Comparison of ENCODE assay signal across 8 cellular contexts in genomic region chr7:70648492-70648861, GRCh38.
DNase-seq lines count a peak whose midpoint lies in the region; ATAC-seq and TF ChIP-seq lines count a peak whose summit lies in the region.
"Not testable (repeated sequence)": the region's sequence is repeated elsewhere in the genome, so short reads cannot be mapped to it uniquely, and the experiment has no call there.

No MANE protein-coding gene starts in this region.

- POLR2A ChIA-PET in activated CD4-positive, alpha-beta memory T cell treated with anti-CD3 and anti-CD28 coated beads, Interleukin-2, amount 10 ng/mL, durations not matched to agents 7 days and 5 days (lab: Charles Lee): interaction anchor here (0.8 to 2.1 kb wide), 9 partner anchors 11 to 130 kb away, joined by 3 to 11 read pairs (median 5); no protein-coding TSS in a partner anchor

- not testable (repeated sequence) for H4K20me1 ChIP-seq in BLaER1; DND-41 (ENCODE audit: insufficient read depth, low read length)

- not testable (repeated sequence) for DNase-seq in DND-41; T-helper 17 cell; activated CD4-positive, alpha-beta memory T cell treated with anti-CD3 and anti-CD28 coated beads, Interleukin-2, amount 10 ng/mL, durations not matched to agents 7 days and 5 days; activated T-helper 1 cell treated with anti-CD3 and anti-CD28 coated beads, Interleukin-12 subunit alpha, Interleukin-12 subunit beta, Interleukin-2, Interleukin-4 antibody, amounts not matched to agents 30 ng/mL and 10 ng/mL and 1 ng/mL, durations not matched to agents 14 hours and 24 hours and 36 hours (ENCODE audit: low spot score); activated naive CD8-positive, alpha-beta T cell treated with anti-CD3 and anti-CD28 coated beads, Interleukin-2, amount 50 U/mL, for 24 hours; epithelial cell of prostate (ENCODE audit: low read depth, low spot score); neural crest cell (ENCODE audit: low read depth, low spot score)

- not testable (repeated sequence) for H3K36me3 ChIP-seq in BLaER1; DND-41 (ENCODE audit: insufficient read depth, low read length)

- not testable (repeated sequence) for ATAC-seq in DND-41 (ENCODE audit: insufficient read depth, low read depth); activated naive CD8-positive, alpha-beta T cell treated with anti-CD3 and anti-CD28 coated beads, Interleukin-2, amount 50 U/mL, for 24 hours
- ATAC-seq in T-helper 17 cell: peak; percentile 40

- H3K4me2 ChIP-seq in BLaER1: peak overlapping the region; percentile 52
- peak overlapping the region; percentile 37 for H3K4me2 ChIP-seq in DND-41 (ENCODE audit: insufficient read depth, low read length)

- TF ChIP-seq CTCF in DND-41 (IDR thresholded peaks at IDR 0.05; ENCODE audit: borderline replicate concordance, extremely low read depth, low read length, poor library complexity, severe bottlenecking); neural crest cell (conservative IDR thresholded peaks at IDR 0.05): not testable (repeated sequence)

- H3K36me3 Mint-ChIP-seq in T-helper 17 cell (ENCODE audit: low read depth); activated CD4-positive, alpha-beta memory T cell treated with anti-CD3 and anti-CD28 coated beads, Interleukin-2, amount 10 ng/mL, durations not matched to agents 7 days and 5 days (ENCODE audit: low read depth); activated T-helper 1 cell treated with anti-CD3 and anti-CD28 coated beads, Interleukin-12 subunit alpha, Interleukin-12 subunit beta, Interleukin-2, Interleukin-4 antibody, amounts not matched to agents 30 ng/mL and 10 ng/mL and 1 ng/mL, durations not matched to agents 14 hours and 24 hours and 36 hours (ENCODE audit: low read depth); activated naive CD8-positive, alpha-beta T cell treated with anti-CD3 and anti-CD28 coated beads, Interleukin-2, amount 50 U/mL, for 24 hours (ENCODE audit: low read depth); neural crest cell (ENCODE audit: low read depth): not testable (repeated sequence)

- not testable (repeated sequence) for H3K9ac ChIP-seq in BLaER1; DND-41 (ENCODE audit: low read depth, low read length)

- H3K27me3 ChIP-seq in BLaER1; DND-41 (ENCODE audit: insufficient read depth, low read length, poor library complexity): not testable (repeated sequence)

- H3K79me2 ChIP-seq in DND-41 (ENCODE audit: insufficient read depth, low read length): not testable (repeated sequence)

- not testable (repeated sequence) for H2AFZ ChIP-seq in DND-41 (ENCODE audit: low read depth, low read length)

- not testable (repeated sequence) for H3K9me3 Mint-ChIP-seq in activated CD4-positive, alpha-beta memory T cell treated with anti-CD3 and anti-CD28 coated beads, Interleukin-2, amount 10 ng/mL, durations not matched to agents 7 days and 5 days; activated naive CD8-positive, alpha-beta T cell treated with anti-CD3 and anti-CD28 coated beads, Interleukin-2, amount 50 U/mL, for 24 hours; neural crest cell
- H3K9me3 Mint-ChIP-seq in activated T-helper 1 cell treated with anti-CD3 and anti-CD28 coated beads, Interleukin-12 subunit alpha, Interleukin-12 subunit beta, Interleukin-2, Interleukin-4 antibody, amounts not matched to agents 30 ng/mL and 10 ng/mL and 1 ng/mL, durations not matched to agents 14 hours and 24 hours and 36 hours: peaks cover 14% of the 10 kb centered on the region

- H3K4me1 ChIP-seq in BLaER1 (peaks cover 36% of the 10 kb centered on the region), DND-41 (ENCODE audit: insufficient read depth, low read length) (peaks cover 18% of the 10 kb centered on the region)

- H3K4me3 ChIP-seq in BLaER1; DND-41 (ENCODE audit: low read depth in 1 of 2, low read length in 2 of 2): not testable (repeated sequence)

- H3K9me3 ChIP-seq in BLaER1; DND-41 (ENCODE audit: insufficient read depth, low read length, severe bottlenecking); T-helper 17 cell (ENCODE audit: control insufficient read depth, low read length, poor library complexity, severe bottlenecking): not testable (repeated sequence)

- peak overlapping the region; percentile 69 for H3K4me3 Mint-ChIP-seq in T-helper 17 cell
- H3K4me3 Mint-ChIP-seq in activated CD4-positive, alpha-beta memory T cell treated with anti-CD3 and anti-CD28 coated beads, Interleukin-2, amount 10 ng/mL, durations not matched to agents 7 days and 5 days: peak overlapping the region; percentile 32
- peak overlapping the region; percentile 0 for H3K4me3 Mint-ChIP-seq in activated T-helper 1 cell treated with anti-CD3 and anti-CD28 coated beads, Interleukin-12 subunit alpha, Interleukin-12 subunit beta, Interleukin-2, Interleukin-4 antibody, amounts not matched to agents 30 ng/mL and 10 ng/mL and 1 ng/mL, durations not matched to agents 14 hours and 24 hours and 36 hours
- H3K4me3 Mint-ChIP-seq in activated naive CD8-positive, alpha-beta T cell treated with anti-CD3 and anti-CD28 coated beads, Interleukin-2, amount 50 U/mL, for 24 hours: peak overlapping the region; percentile 42
- not testable (repeated sequence) for H3K4me3 Mint-ChIP-seq in neural crest cell

- H3K4me1 Mint-ChIP-seq in T-helper 17 cell, neural crest cell: not testable (repeated sequence)
- peaks cover 21% of the 10 kb centered on the region for H3K4me1 Mint-ChIP-seq in activated CD4-positive, alpha-beta memory T cell treated with anti-CD3 and anti-CD28 coated beads, Interleukin-2, amount 10 ng/mL, durations not matched to agents 7 days and 5 days
- peaks cover 15% of the 10 kb centered on the region for H3K4me1 Mint-ChIP-seq in activated T-helper 1 cell treated with anti-CD3 and anti-CD28 coated beads, Interleukin-12 subunit alpha, Interleukin-12 subunit beta, Interleukin-2, Interleukin-4 antibody, amounts not matched to agents 30 ng/mL and 10 ng/mL and 1 ng/mL, durations not matched to agents 14 hours and 24 hours and 36 hours (ENCODE audit: low read depth)
- H3K4me1 Mint-ChIP-seq in activated naive CD8-positive, alpha-beta T cell treated with anti-CD3 and anti-CD28 coated beads, Interleukin-2, amount 50 U/mL, for 24 hours: peaks cover 23% of the 10 kb centered on the region

- H3K27ac Mint-ChIP-seq in T-helper 17 cell (peak overlapping the region; percentile 90), neural crest cell (ENCODE audit: unreplicated experiment) (peak overlapping the region; percentile 30)
- H3K27ac Mint-ChIP-seq in activated CD4-positive, alpha-beta memory T cell treated with anti-CD3 and anti-CD28 coated beads, Interleukin-2, amount 10 ng/mL, durations not matched to agents 7 days and 5 days: peak overlapping the region; percentile 64
- peak overlapping the region; percentile 31 for H3K27ac Mint-ChIP-seq in activated T-helper 1 cell treated with anti-CD3 and anti-CD28 coated beads, Interleukin-12 subunit alpha, Interleukin-12 subunit beta, Interleukin-2, Interleukin-4 antibody, amounts not matched to agents 30 ng/mL and 10 ng/mL and 1 ng/mL, durations not matched to agents 14 hours and 24 hours and 36 hours
- H3K27ac Mint-ChIP-seq in activated naive CD8-positive, alpha-beta T cell treated with anti-CD3 and anti-CD28 coated beads, Interleukin-2, amount 50 U/mL, for 24 hours: peak overlapping the region; percentile 81

- CTCF ChIA-PET in activated CD4-positive, alpha-beta memory T cell treated with anti-CD3 and anti-CD28 coated beads, Interleukin-2, amount 10 ng/mL, durations not matched to agents 7 days and 5 days (lab: Charles Lee): interaction anchor here (0.7 to 1.8 kb wide), 6 partner anchors 10 to 52 kb away, joined by 3 to 11 read pairs (median 4); no protein-coding TSS in a partner anchor

- H3K27me3 Mint-ChIP-seq in T-helper 17 cell; activated CD4-positive, alpha-beta memory T cell treated with anti-CD3 and anti-CD28 coated beads, Interleukin-2, amount 10 ng/mL, durations not matched to agents 7 days and 5 days; activated naive CD8-positive, alpha-beta T cell treated with anti-CD3 and anti-CD28 coated beads, Interleukin-2, amount 50 U/mL, for 24 hours; neural crest cell (ENCODE audit: low read depth): not testable (repeated sequence)
- H3K27me3 Mint-ChIP-seq in activated T-helper 1 cell treated with anti-CD3 and anti-CD28 coated beads, Interleukin-12 subunit alpha, Interleukin-12 subunit beta, Interleukin-2, Interleukin-4 antibody, amounts not matched to agents 30 ng/mL and 10 ng/mL and 1 ng/mL, durations not matched to agents 14 hours and 24 hours and 36 hours (ENCODE audit: insufficient read depth): peaks cover 17% of the 10 kb centered on the region

- intact Hi-C loops in activated T-helper 1 cell treated with anti-CD3 and anti-CD28 coated beads, Interleukin-12 subunit alpha, Interleukin-12 subunit beta, Interleukin-2, Interleukin-4 antibody, amounts not matched to agents 30 ng/mL and 10 ng/mL and 1 ng/mL, durations not matched to agents 14 hours and 24 hours and 36 hours (cut with micrococcal nuclease): loop anchor here (1.0 to 5.0 kb wide), 3 partner anchors 30 to 140 kb away; no protein-coding TSS in a partner anchor

- H3K27ac ChIP-seq in BLaER1: not testable (repeated sequence)
- H3K27ac ChIP-seq in DND-41 (ENCODE audit: low read length) (peak overlapping the region; percentile 7), epithelial cell of prostate (peak overlapping the region; percentile 82)

Comparison
In these comparisons a context has a peak if more than half of its experiments do, and no peak if none do; other contexts are left out.
1. H3K27ac Mint-ChIP-seq: peak in every context shown above with its lines; median percentile 90 in T-helper 17 cell; 81 in activated naive CD8-positive, alpha-beta T cell treated with anti-CD3 and anti-CD28 coated beads, Interleukin-2, amount 50 U/mL, for 24 hours; 64 in activated CD4-positive, alpha-beta memory T cell treated with anti-CD3 and anti-CD28 coated beads, Interleukin-2, amount 10 ng/mL, durations not matched to agents 7 days and 5 days; 31 in activated T-helper 1 cell treated with anti-CD3 and anti-CD28 coated beads, Interleukin-12 subunit alpha, Interleukin-12 subunit beta, Interleukin-2, Interleukin-4 antibody, amounts not matched to agents 30 ng/mL and 10 ng/mL and 1 ng/mL, durations not matched to agents 14 hours and 24 hours and 36 hours; 30 in neural crest cell.